In genomic region chr1:34656299-34656698, GRCh38 we compare ENCODE assay signal across 25 cellular contexts.
"Had no signal": no experiment of that assay in that cellular context is flagged by ENCODE, and none has a peak within 500 bp of the region (broad histone marks: within the 10 kb centered on the region; RNA-seq: fewer than 3 reads in every experiment).

No MANE protein-coding gene starts in this region.

- DNase-seq: hypothalamus; immature natural killer cell; kidney; left colon; left lung; lower lobe of right lung; mammary epithelial cell; mesenchymal stem cell; naive thymus-derived CD8-positive, alpha-beta T cell; occipital lobe; right lobe of liver; stimulated activated CD4-positive, alpha-beta T cell treated with anti-CD3 and anti-CD28 coated beads, Interleukin-1b, Interleukin-23, amount 100 ng/mL, for 48 hours; stimulated activated CD4-positive, alpha-beta T cell treated with anti-CD3 and anti-CD28 coated beads, Interleukin-2, amount 100 ng/mL, for 48 hours; stimulated activated CD4-positive, alpha-beta T cell treated with anti-CD3 and anti-CD28 coated beads, Interleukin-4, amount 100 ng/mL, for 4 hours; stimulated activated CD8-positive, alpha-beta memory T cell treated with anti-CD3 and anti-CD28 coated beads, Interleukin-4, amount 100 ng/mL, for 48 hours; stimulated activated naive CD4-positive, alpha-beta T cell treated with Interleukin-2 at 50 U/mL for 16 hours; stimulated activated naive CD8-positive, alpha-beta T cell treated with anti-CD3 and anti-CD28 coated beads, Interleukin-15, amount 100 ng/mL, for 72 hours; substantia nigra; uterus had no signal

- H3K9me3 ChIP-seq: left lung, lower lobe of right lung, neutrophil, right atrium auricular region, right lobe of liver, tibial nerve, uterus had no signal

- H3K36me3 ChIP-seq: left lung, lower lobe of right lung, neutrophil, right atrium auricular region, right lobe of liver, tibial nerve, uterus had no signal

- ATAC-seq: left colon; left lung; lower lobe of right lung; naive thymus-derived CD8-positive, alpha-beta T cell; right lobe of liver; stimulated activated memory B cell treated with anti-CD40 and anti-IgM and Interleukin-4, amounts not matched to agents 10 μg/mL and 1 μg/mL and 100 μg/mL, for 72 hours; stimulated activated naive CD8-positive, alpha-beta T cell treated with anti-CD3 and anti-CD28 coated beads, Interleukin-15, amount 100 ng/mL, for 72 hours had no signal

- H3K4me3 ChIP-seq: left lung, lower lobe of right lung, right atrium auricular region, right lobe of liver, smooth muscle cell, tibial nerve, uterus had no signal

- H3K4me1 ChIP-seq: left lung, lower lobe of right lung, right atrium auricular region, right lobe of liver, tibial nerve, uterus had no signal

- H3K4me2 ChIP-seq: smooth muscle cell had no signal

- H3K27ac ChIP-seq: left lung, lower lobe of right lung, neutrophil, right atrium auricular region, right lobe of liver, tibial nerve, uterus had no signal

- FAIRE-seq: islet of Langerhans, kidney had no signal

- H3K27me3 ChIP-seq: neutrophil, right atrium auricular region, right lobe of liver, tibial nerve, uterus had no signal
